ENCODE assay signal across 1 cellular context in genomic region chr1:154558610-154559495, GRCh38.
TF ChIP-seq lines count a peak whose summit lies in the region.

Gene UBE2Q1 (minus strand): TSS chr1:154558662. CDS start chr1:154558553, 109 bp downstream.

TF ChIP-seq in GM12878, 131 proteins besides CTCF, POLR2A, EP300 and RAD21 (continued from another document and continues in another):
- TF ChIP-seq ZBTB40 (IDR thresholded peaks at IDR 0.05; ENCODE audit: borderline replicate concordance) = peak; percentile 62; the same call in 1 of the 2 replicates
- no peak for TF ChIP-seq RUNX3 (IDR thresholded peaks at IDR 0.05; ENCODE audit: low read length)
- 0 out of 2 replicates have a peak, but pooled peaks have one; percentile 11 for TF ChIP-seq ZBED1 (IDR thresholded peaks at IDR 0.05; ENCODE audit: borderline replicate concordance)
- no peak for TF ChIP-seq MEF2A (IDR thresholded peaks at IDR 0.05; ENCODE audit: insufficient read depth, low read depth, low read length)
- peak; percentile 61 for TF ChIP-seq ATF7 (IDR thresholded peaks at IDR 0.05; ENCODE audit: low read depth)
- no peak for TF ChIP-seq SUPT20H (IDR thresholded peaks at IDR 0.05; ENCODE audit: borderline replicate concordance, control insufficient read depth, low read depth, low read length)
- TF ChIP-seq PRDM15 (CRISPR knock-in tag; IDR thresholded peaks at IDR 0.05) = no peak
- no peak for TF ChIP-seq BCL11A (IDR thresholded peaks at IDR 0.05; ENCODE audit: low read depth, low read length)
- peak; percentile 80; the same call in 1 of the 2 replicates for TF ChIP-seq FOXK2 (IDR thresholded peaks at IDR 0.05)
- TF ChIP-seq TCF3 (IDR thresholded peaks at IDR 0.05; ENCODE audit: borderline replicate concordance, insufficient read depth, low read depth, low read length) = no peak
- 0 out of 2 replicates have a peak, but pooled peaks have one; percentile 38 for TF ChIP-seq POLR2AphosphoS2 (IDR thresholded peaks at IDR 0.05; ENCODE audit: low read depth, low read length)
- TF ChIP-seq SIN3A (IDR thresholded peaks at IDR 0.05; ENCODE audit: low read depth, low read length) = peak; percentile 92
- TF ChIP-seq CEBPZ (IDR thresholded peaks at IDR 0.05; ENCODE audit: low read depth, low read length) = no peak
- no peak for TF ChIP-seq KAT2A (conservative IDR thresholded peaks at IDR 0.05; ENCODE audit: control insufficient read depth, low read depth, low read length)
- TF ChIP-seq BCLAF1 (IDR thresholded peaks at IDR 0.05) = no peak
- no peak for TF ChIP-seq ZNF24 (IDR thresholded peaks at IDR 0.05)
- no peak for TF ChIP-seq NFXL1 (IDR thresholded peaks at IDR 0.05; ENCODE audit: borderline replicate concordance)
- TF ChIP-seq IKZF1 (conservative IDR thresholded peaks at IDR 0.05) = peak; percentile 94
- peak; percentile 72 for TF ChIP-seq GABPA (IDR thresholded peaks at IDR 0.05; ENCODE audit: low read depth)
- no peak for TF ChIP-seq IRF5 (IDR thresholded peaks at IDR 0.05; ENCODE audit: borderline replicate concordance)
- no peak for TF ChIP-seq SUZ12 (IDR thresholded peaks at IDR 0.05; ENCODE audit: unreplicated experiment)
- peak; percentile 92 for TF ChIP-seq SREBF1 (IDR thresholded peaks at IDR 0.05; ENCODE audit: low read length)
- TF ChIP-seq BMI1 (IDR thresholded peaks at IDR 0.05; ENCODE audit: borderline replicate concordance) = no peak
- no peak for TF ChIP-seq IRF4 (IDR thresholded peaks at IDR 0.05; ENCODE audit: low read depth, low read length)
- TF ChIP-seq YBX1 (IDR thresholded peaks at IDR 0.05) = no peak
- peak; percentile 87 for TF ChIP-seq FOS (IDR thresholded peaks at IDR 0.05; ENCODE audit: borderline replicate concordance, extremely low read depth, insufficient read length)
- no peak for TF ChIP-seq CBX3 (IDR thresholded peaks at IDR 0.05; ENCODE audit: borderline replicate concordance, low read depth)
- TF ChIP-seq ZBTB4 (CRISPR knock-in tag; IDR thresholded peaks at IDR 0.05) = no peak
- peak; percentile 73 for TF ChIP-seq E2F4 (IDR thresholded peaks at IDR 0.05; ENCODE audit: low read depth, low read length)
- no peak for TF ChIP-seq TCF7 (IDR thresholded peaks at IDR 0.05; ENCODE audit: borderline replicate concordance)
- no peak for TF ChIP-seq SKIL (IDR thresholded peaks at IDR 0.05; ENCODE audit: low read depth, poor library complexity, severe bottlenecking)
- peak; percentile 48 for TF ChIP-seq NR2C1 (IDR thresholded peaks at IDR 0.05)
- TF ChIP-seq PAX5 (IDR thresholded peaks at IDR 0.05; ENCODE audit: borderline replicate concordance, low read depth, low read length) = 0 out of 2 replicates have a peak, but pooled peaks have one; percentile 8
- TF ChIP-seq PML (IDR thresholded peaks at IDR 0.05; ENCODE audit: low read length) = no peak
- peak; percentile 54 for TF ChIP-seq NR2F1 (conservative IDR thresholded peaks at IDR 0.05)
